8 cellular contexts compared by ENCODE assay signal in genomic region chr22:19478086-19478392, GRCh38. TPM values are rescaled to one million over a fixed set of nuclear protein-coding genes. Genes with fewer than 3 reads are reported as not detected.
DNase-seq lines count a peak whose midpoint lies in the region; ATAC-seq, FAIRE-seq and TF ChIP-seq lines count a peak whose summit lies in the region.

No MANE protein-coding gene starts in this region.

- H3K36me3 Mint-ChIP-seq in memory B cell = peaks cover 7% of the 10 kb centered on the region

- peak overlapping the region; percentile 97 for H3K27ac ChIP-seq in cardiac muscle cell
- peak overlapping the region; percentile 97 for H3K27ac ChIP-seq in K562 (ENCODE audit: extremely low read depth, low read depth, low read length)
- no peak overlapping the region for H3K27ac ChIP-seq in urinary bladder (ENCODE audit: low read depth)

- CTCF ChIA-PET in K562 (lab: Yijun Ruan, JAX; ENCODE audit: low intra/inter-chr PET ratio) = interaction anchor here (0.6 to 2.1 kb wide), 5 partner anchors 178 to 299 kb away, joined by 3 to 14 read pairs (median 5); partner anchors contain the start of genes CLTCL1 and SLC25A1

- TF ChIP-seq POLR2A in K562 (conservative IDR thresholded peaks at IDR 0.05) = no peak

- ATAC-seq in left cardiac atrium = no peak
- ATAC-seq in K562 = no peak
- no peak for ATAC-seq in memory B cell (ENCODE audit: low read depth)
- no peak for ATAC-seq in GM18511 (IDR thresholded peaks at IDR 0.05; ENCODE audit: unreplicated experiment)

- DNase-seq in cardiac muscle cell (ENCODE audit: low read depth in 1 of 2, low spot score in 1 of 2) (no peak), left cardiac atrium (no peak), K562 (ENCODE audit: extremely low read depth in 1 of 4, low spot score in 3 of 4) (no peak), memory B cell (ENCODE audit: low spot score in 2 of 2) (no peak), AG20443 (ENCODE audit: low spot score) (no peak)
- no peak for DNase-seq in stimulated activated naive CD4-positive, alpha-beta T cell treated with Interleukin-2 at 50 U/mL for 16 hours (lab: John Stamatoyannopoulos, UW)

- TF ChIP-seq EP300 in K562 (IDR thresholded peaks at IDR 0.05; ENCODE audit: low read length) = no peak

- 3% methylated on average over 5 of the region's 5 CpGs for WGBS in K562 (ENCODE audit: insufficient coverage, low coverage, missing lambda C conversion rate)
- 5% methylated on average over 5 of the region's 5 CpGs for WGBS in urinary bladder

- peaks cover 29% of the 10 kb centered on the region for H3K4me1 Mint-ChIP-seq in memory B cell

- no peaks in the 10 kb centered on the region for H3K27me3 Mint-ChIP-seq in memory B cell

- no peak for FAIRE-seq in K562 (lab: Jason Lieb, UNC)

- peaks cover 5% of the 10 kb centered on the region for H3K4me1 ChIP-seq in cardiac muscle cell (ENCODE audit: low read depth)
- peaks cover 7 to 16% of the 10 kb centered on the region in 2 experiments for H3K4me1 ChIP-seq in K562 (replicated peaks in 1 of 2; ENCODE audit: control insufficient read depth in 2 of 2, insufficient read depth in 2 of 2, low read length in 2 of 2)
- no peaks in the 10 kb centered on the region for H3K4me1 ChIP-seq in urinary bladder (ENCODE audit: insufficient read depth)

- H3K9me1 ChIP-seq in K562 (ENCODE audit: control insufficient read depth, insufficient read depth, low read length) = no peaks in the 10 kb centered on the region

- in situ Hi-C loops in K562 (cut with MboI) = no loop called here

- TF ChIP-seq CTCF in cardiac muscle cell (IDR thresholded peaks at IDR 0.05; ENCODE audit: low read depth, low read length) (no peak), K562 (IDR thresholded peaks at IDR 0.05 in 2 of 3, conservative IDR thresholded peaks at IDR 0.05 in 1 of 3; ENCODE audit: insufficient read depth in 2 of 3, low read depth in 1 of 3, low read length in 3 of 3) (no peak)

- H3K27ac Mint-ChIP-seq in memory B cell = peak overlapping the region; percentile 100

- H2AFZ ChIP-seq in K562 (ENCODE audit: low read depth, low read length) = 0 out of 2 replicates have a peak overlapping the region, but pooled peaks have one; percentile 1

- H3K4me3 ChIP-seq in cardiac muscle cell (peak overlapping the region; percentile 52), K562 (peak overlapping the region; percentile 70), urinary bladder (ENCODE audit: low read depth, low read length) (peak overlapping the region; percentile 81)

- peaks cover 40% of the 10 kb centered on the region for H4K20me1 ChIP-seq in K562 (replicated peaks; ENCODE audit: control insufficient read depth, insufficient read depth, low read length)

- intact Hi-C loops in left cardiac atrium (cut with DNase I) = no loop called here
- intact Hi-C loops in K562 (cut with micrococcal nuclease) = loop anchor here (1.0 to 5.0 kb wide), 5 partner anchors 81 to 356 kb away; partner anchors contain the start of gene DGCR2

- TSS peak; percentile 50 for BruUV-seq in K562 (replicated peaks; lab: Mats Ljungman, UMichigan)

- H3K9me3 ChIP-seq in cardiac muscle cell (ENCODE audit: low read depth) (no peaks in the 10 kb centered on the region), K562 (replicated peaks; ENCODE audit: control insufficient read depth, insufficient read depth, low read depth, low read length) (no peaks in the 10 kb centered on the region)

- peak overlapping the region; percentile 97 for H3K4me2 ChIP-seq in K562 (ENCODE audit: insufficient read depth, low read length)

- POLR2A ChIA-PET in K562 (lab: Yijun Ruan, JAX) = interaction anchor here (0.7 to 5.4 kb wide), 20 partner anchors 13 to 611 kb away, joined by 3 to 148 read pairs (median 4); partner anchors contain the start of genes C22orf39, CLTCL1, ESS2 and HIRA

- peak overlapping the region; percentile 97 for H3K4me3 Mint-ChIP-seq in memory B cell

- no peaks in the 10 kb centered on the region for H3K27me3 ChIP-seq in cardiac muscle cell
- no peaks in the 10 kb centered on the region for H3K27me3 ChIP-seq in K562 (ENCODE audit: control insufficient read depth in 2 of 2, insufficient read depth in 2 of 2, low read length in 2 of 2)

- H3K79me2 ChIP-seq in K562 (ENCODE audit: control insufficient read depth, insufficient read depth, low read length) = peaks cover 90% of the 10 kb centered on the region

- H3K36me3 ChIP-seq in cardiac muscle cell (no peaks in the 10 kb centered on the region), K562 (ENCODE audit: control insufficient read depth, insufficient read depth, low read length) (peaks cover 64% of the 10 kb centered on the region), urinary bladder (ENCODE audit: insufficient read depth) (no peaks in the 10 kb centered on the region)

- H3K9me3 Mint-ChIP-seq in memory B cell = no peaks in the 10 kb centered on the region

- H3K9ac ChIP-seq in K562 (ENCODE audit: insufficient read depth in 1 of 2, low read depth in 2 of 2, low read length in 2 of 2) = peak overlapping the region; percentile 96 to 97

- TF ChIP-seq RAD21 in K562 (CRISPR knock-in tag; conservative IDR thresholded peaks at IDR 0.05 in 1 of 2, IDR thresholded peaks at IDR 0.05 in 1 of 2) = no peak

RNA-seq across cellular contexts. Expression of gene UFD1, which starts 1.0 kb away (rescaled TPM):
- total RNA-seq in cardiac muscle cell (23.4 and 34.2 TPM in 2 replicates), left cardiac atrium (10 to 100 TPM; 43.8 to 46.9 TPM), K562 (2014; rRNA removed) (238 and 290 TPM in 2 replicates), K562 (2014; rRNA removed; fragmentation: Illumina TruSeq; extraction: Trizol) (361 and 365 TPM in 2 replicates), K562 (2015; rRNA removed; fragmentation: Illumina TruSeq; extraction: Trizol) (330 and 363 TPM in 2 replicates), K562 (2021) (284 and 307 TPM in 2 replicates), urinary bladder (32.6 TPM)
- polyA plus RNA-seq in cardiac muscle cell (36.9 and 77.3 TPM in 2 replicates), K562 (2011; rRNA removed) (428 and 564 TPM in 2 replicates), K562 (2014; fragmentation: Illumina TruSeq; extraction: Trizol) (551 and 645 TPM in 2 replicates), K562 (2014; fragmentation: Nextera tagmentation; extraction: Ambion mirVana) (100 to 1,000 TPM; 503 to 627 TPM), K562 (2014; rRNA removed) (321 and 446 TPM in 2 replicates), urinary bladder (69.8 TPM)
- 307 and 375 TPM in 2 replicates for total RNA-seq in K562 (2011; cell fraction: chromatin; rRNA removed; ENCODE audit: low replicate concordance)
- total RNA-seq in K562 (2011; cell fraction: nucleolus; rRNA removed) = 219 and 230 TPM in 2 replicates
- 278 and 374 TPM in 2 replicates for total RNA-seq in K562 (2011; cell fraction: nucleoplasm; rRNA removed)
- polyA plus RNA-seq in K562 (2011; cell fraction: cytosol; rRNA removed) = 516 and 625 TPM in 2 replicates
- 577 and 723 TPM in 2 replicates for polyA plus RNA-seq in K562 (2011; cell fraction: nucleus; rRNA removed)
- 381 and 502 TPM in 2 replicates for polyA plus RNA-seq in K562 (2012)
- polyA minus RNA-seq in K562 (2011; rRNA and poly(A)+ RNA removed) = 432 and 439 TPM in 2 replicates
- polyA minus RNA-seq in K562 (2011; cell fraction: cytosol; rRNA and poly(A)+ RNA removed) = 143 and 172 TPM in 2 replicates
- polyA minus RNA-seq in K562 (2011; cell fraction: nucleus; rRNA and poly(A)+ RNA removed) = 99.8 and 195 TPM in 2 replicates

RNA-seq across cellular contexts. Expression of gene CDC45, which starts 1.7 kb away (rescaled TPM):
- total RNA-seq in cardiac muscle cell (7.6 and 9.1 TPM in 2 replicates), left cardiac atrium (1 to 10 TPM in 1 of 2 donors, under 1 TPM in 1; 0.34 to 2.1 TPM), K562 (2014; rRNA removed) (415 and 450 TPM in 2 replicates), K562 (2014; rRNA removed; fragmentation: Illumina TruSeq; extraction: Trizol) (263 and 295 TPM in 2 replicates), K562 (2015; rRNA removed; fragmentation: Illumina TruSeq; extraction: Trizol) (239 and 251 TPM in 2 replicates), K562 (2021) (312 and 319 TPM in 2 replicates), urinary bladder (4.0 TPM)
- polyA plus RNA-seq in cardiac muscle cell (11.2 and 15.5 TPM in 2 replicates), K562 (2011; rRNA removed) (580 and 584 TPM in 2 replicates), K562 (2014; fragmentation: Illumina TruSeq; extraction: Trizol) (412 and 430 TPM in 2 replicates), K562 (2014; fragmentation: Nextera tagmentation; extraction: Ambion mirVana) (100 to 1,000 TPM; 276 to 465 TPM), K562 (2014; rRNA removed) (410 and 427 TPM in 2 replicates), urinary bladder (0.34 TPM)
- 810 and 853 TPM in 2 replicates for total RNA-seq in K562 (2011; cell fraction: chromatin; rRNA removed; ENCODE audit: low replicate concordance)
- 339 and 346 TPM in 2 replicates for total RNA-seq in K562 (2011; cell fraction: nucleolus; rRNA removed)
- 307 and 398 TPM in 2 replicates for total RNA-seq in K562 (2011; cell fraction: nucleoplasm; rRNA removed)
- 370 and 430 TPM in 2 replicates for polyA plus RNA-seq in K562 (2011; cell fraction: cytosol; rRNA removed)
- 642 and 944 TPM in 2 replicates for polyA plus RNA-seq in K562 (2011; cell fraction: nucleus; rRNA removed)
- polyA plus RNA-seq in K562 (2012) = 267 and 326 TPM in 2 replicates
- polyA minus RNA-seq in K562 (2011; rRNA and poly(A)+ RNA removed) = 415 and 540 TPM in 2 replicates
- polyA minus RNA-seq in K562 (2011; cell fraction: cytosol; rRNA and poly(A)+ RNA removed) = 153 and 162 TPM in 2 replicates
- 185 and 445 TPM in 2 replicates for polyA minus RNA-seq in K562 (2011; cell fraction: nucleus; rRNA and poly(A)+ RNA removed)

RNA-seq across cellular contexts. Expression of gene C22orf39, which starts 30.5 kb away (rescaled TPM):
- 102 and 146 TPM in 2 replicates for total RNA-seq in cardiac muscle cell
- 117 and 133 TPM in 2 replicates for polyA plus RNA-seq in cardiac muscle cell
- total RNA-seq in left cardiac atrium = 10 to 100 TPM; 38.3 to 48.0 TPM
- 119 and 122 TPM in 2 replicates for total RNA-seq in K562 (2011; cell fraction: chromatin; rRNA removed; ENCODE audit: low replicate concordance)
- total RNA-seq in K562 (2011; cell fraction: nucleolus; rRNA removed) = 71.8 and 76.0 TPM in 2 replicates
- total RNA-seq in K562 (2011; cell fraction: nucleoplasm; rRNA removed) = 107 and 142 TPM in 2 replicates
- 94.7 and 124 TPM in 2 replicates for total RNA-seq in K562 (2014; rRNA removed)
- total RNA-seq in K562 (2014; rRNA removed; fragmentation: Illumina TruSeq; extraction: Trizol) = 57.2 and 59.5 TPM in 2 replicates
- total RNA-seq in K562 (2015; rRNA removed; fragmentation: Illumina TruSeq; extraction: Trizol) = 61.3 and 63.2 TPM in 2 replicates
- total RNA-seq in K562 (2021) = 66.8 and 68.0 TPM in 2 replicates
- polyA plus RNA-seq in K562 (2011; rRNA removed) = 139 and 244 TPM in 2 replicates
- polyA plus RNA-seq in K562 (2011; cell fraction: cytosol; rRNA removed) = 164 and 257 TPM in 2 replicates
- 71.0 and 99.7 TPM in 2 replicates for polyA plus RNA-seq in K562 (2011; cell fraction: nucleus; rRNA removed)
- polyA plus RNA-seq in K562 (2012) = 87.8 and 120 TPM in 2 replicates
- polyA plus RNA-seq in K562 (2014; fragmentation: Illumina TruSeq; extraction: Trizol) = 68.6 and 73.5 TPM in 2 replicates
- polyA plus RNA-seq in K562 (2014; fragmentation: Nextera tagmentation; extraction: Ambion mirVana) = 10 to 100 TPM; 20.4 to 25.9 TPM
- 112 and 121 TPM in 2 replicates for polyA plus RNA-seq in K562 (2014; rRNA removed)
- polyA minus RNA-seq in K562 (2011; rRNA and poly(A)+ RNA removed) = 116 and 185 TPM in 2 replicates
- 49.4 and 80.5 TPM in 2 replicates for polyA minus RNA-seq in K562 (2011; cell fraction: cytosol; rRNA and poly(A)+ RNA removed)
- 24.9 and 58.9 TPM in 2 replicates for polyA minus RNA-seq in K562 (2011; cell fraction: nucleus; rRNA and poly(A)+ RNA removed)
- 34.2 TPM for total RNA-seq in urinary bladder
- polyA plus RNA-seq in urinary bladder = 75.0 TPM

RNA-seq across cellular contexts. Expression of gene MRPL40, which starts 45.7 kb away (rescaled TPM):
- total RNA-seq in cardiac muscle cell (38.7 and 43.7 TPM in 2 replicates), left cardiac atrium (10 to 100 TPM; 30.2 to 32.2 TPM), K562 (2014; rRNA removed) (160 and 182 TPM in 2 replicates), K562 (2014; rRNA removed; fragmentation: Illumina TruSeq; extraction: Trizol) (208 and 209 TPM in 2 replicates), K562 (2015; rRNA removed; fragmentation: Illumina TruSeq; extraction: Trizol) (181 and 198 TPM in 2 replicates), K562 (2021) (132 and 144 TPM in 2 replicates), urinary bladder (17.4 TPM)
- polyA plus RNA-seq in cardiac muscle cell (82.9 and 91.3 TPM in 2 replicates), K562 (2011; rRNA removed) (175 and 219 TPM in 2 replicates), K562 (2014; fragmentation: Illumina TruSeq; extraction: Trizol) (197 and 237 TPM in 2 replicates), K562 (2014; fragmentation: Nextera tagmentation; extraction: Ambion mirVana) (100 to 1,000 TPM; 601 to 652 TPM), K562 (2014; rRNA removed) (223 TPM in 2 replicates), urinary bladder (33.3 TPM)
- 13.9 and 26.1 TPM in 2 replicates for total RNA-seq in K562 (2011; cell fraction: chromatin; rRNA removed; ENCODE audit: low replicate concordance)
- 29.0 and 32.5 TPM in 2 replicates for total RNA-seq in K562 (2011; cell fraction: nucleolus; rRNA removed)
- 25.1 and 32.0 TPM in 2 replicates for total RNA-seq in K562 (2011; cell fraction: nucleoplasm; rRNA removed)
- polyA plus RNA-seq in K562 (2011; cell fraction: cytosol; rRNA removed) = 88.3 and 113 TPM in 2 replicates
- 34.6 and 66.5 TPM in 2 replicates for polyA plus RNA-seq in K562 (2011; cell fraction: nucleus; rRNA removed)
- polyA plus RNA-seq in K562 (2012) = 159 TPM in 2 replicates
- 52.5 and 73.2 TPM in 2 replicates for polyA minus RNA-seq in K562 (2011; rRNA and poly(A)+ RNA removed)
- polyA minus RNA-seq in K562 (2011; cell fraction: cytosol; rRNA and poly(A)+ RNA removed) = 31.3 and 34.3 TPM in 2 replicates
- 12.0 and 31.3 TPM in 2 replicates for polyA minus RNA-seq in K562 (2011; cell fraction: nucleus; rRNA and poly(A)+ RNA removed)

RNA-seq across cellular contexts. Expression of gene CLDN5, which starts 46.2 kb away (rescaled TPM):
- total RNA-seq in cardiac muscle cell (0.74 and 1.0 TPM in 2 replicates), left cardiac atrium (10 to 100 TPM; 23.3 to 42.1 TPM), K562 (2014; rRNA removed) (not detected in 2 replicates), K562 (2014; rRNA removed; fragmentation: Illumina TruSeq; extraction: Trizol) (not detected in 2 replicates), K562 (2015; rRNA removed; fragmentation: Illumina TruSeq; extraction: Trizol) (not detected in 2 replicates), K562 (2021) (0.16 and 0.20 TPM in 2 replicates), urinary bladder (49.3 TPM)
- polyA plus RNA-seq in cardiac muscle cell (0.13 and 0.50 TPM in 2 replicates), K562 (2011; rRNA removed) (not detected in 2 replicates), K562 (2014; fragmentation: Illumina TruSeq; extraction: Trizol) (not detected in 2 replicates), K562 (2014; fragmentation: Nextera tagmentation; extraction: Ambion mirVana) (not detected), K562 (2014; rRNA removed) (not detected in 2 replicates), urinary bladder (148 TPM)
- total RNA-seq in K562 (2011; cell fraction: chromatin; rRNA removed; ENCODE audit: low replicate concordance) = not detected in 2 replicates
- not detected in 2 replicates for total RNA-seq in K562 (2011; cell fraction: nucleolus; rRNA removed)
- not detected in 2 replicates for total RNA-seq in K562 (2011; cell fraction: nucleoplasm; rRNA removed)
- not detected in 2 replicates for polyA plus RNA-seq in K562 (2011; cell fraction: cytosol; rRNA removed)
- not detected in 2 replicates for polyA plus RNA-seq in K562 (2011; cell fraction: nucleus; rRNA removed)
- 0.08 and 0.18 TPM in 2 replicates for polyA plus RNA-seq in K562 (2012)
- polyA minus RNA-seq in K562 (2011; rRNA and poly(A)+ RNA removed) = not detected in 2 replicates
- polyA minus RNA-seq in K562 (2011; cell fraction: cytosol; rRNA and poly(A)+ RNA removed) = not detected in 2 replicates
- polyA minus RNA-seq in K562 (2011; cell fraction: nucleus; rRNA and poly(A)+ RNA removed) = not detected in 2 replicates

Comparison
In these comparisons a context has a peak if more than half of its experiments do, and no peak if none do; other contexts are left out.
1. RNA of gene CDC45, which starts 1.7 kb away (total RNA-seq): 239 to 853 TPM in K562; 7.6 to 9.1 TPM in cardiac muscle cell, 4.0 TPM in urinary bladder (single experiment) and 0.34 to 2.1 TPM in left cardiac atrium; every median in the first group is over 10 times any median in the second.
2. Peak in every context shown above with its lines, with median percentiles within 50 percentile points of each other: H3K4me3 ChIP-seq.